In the genomic region with DNA sequence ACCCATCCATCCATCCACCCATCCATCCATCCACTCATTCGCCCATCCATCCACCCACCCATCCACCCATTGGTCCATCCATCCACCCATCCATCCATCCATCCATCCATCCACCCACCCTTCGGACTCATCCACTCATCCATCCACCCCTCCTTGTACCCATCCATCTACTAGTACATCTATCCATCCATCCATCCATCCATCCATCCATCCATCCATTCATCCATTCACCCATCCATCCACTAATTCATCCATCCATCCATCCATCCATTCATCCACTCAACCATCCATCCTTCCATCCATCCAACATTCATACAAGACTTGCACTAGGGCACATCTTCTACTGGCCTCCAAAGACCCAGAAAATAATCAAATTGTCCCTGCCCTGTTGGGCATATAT, we compare ENCODE assay signal across 23 cellular contexts. TPM values are rescaled to one million over a fixed set of nuclear protein-coding genes. Genes with fewer than 3 reads are reported as not detected.
A peak's percentile ranks its signal among the peaks of the same experiment; 100 is the strongest.
DNase-seq lines count a peak whose midpoint lies in the region; FAIRE-seq and TF ChIP-seq lines count a peak whose summit lies in the region.
"Had no signal": no experiment of that assay in that cellular context is flagged by ENCODE, and none has a peak within 500 bp of the region (broad histone marks: within the 10 kb centered on the region; RNA-seq: fewer than 3 reads in every experiment).

No MANE protein-coding gene starts in this region.

- TSS peak; percentile 25 for BruUV-seq in A673 (replicated peaks; lab: Mats Ljungman, UMichigan)

- TF ChIP-seq POLR2A in sigmoid colon (IDR thresholded peaks at IDR 0.05), result no peak

- H3K9me3 ChIP-seq in A673 (ENCODE audit: low read depth, low read length, poor library complexity, severe bottlenecking), result no peaks in the 10 kb centered on the region
- no peaks in the 10 kb centered on the region for H3K9me3 ChIP-seq in sigmoid colon
- H3K9me3 ChIP-seq: BE2C had no signal

- peak; percentile 16 for FAIRE-seq in HTR-8/SVneo (lab: Jason Lieb, UNC)
- FAIRE-seq: A549, G401.6, GM12891, GM19239 had no signal

- no peak overlapping the region for H3K4me3 ChIP-seq in A673 (ENCODE audit: low read depth, low read length, poor library complexity, severe bottlenecking)
- no peak overlapping the region for H3K4me3 ChIP-seq in sigmoid colon
- H3K4me3 ChIP-seq: A549, BLaER1 had no signal

- intact Hi-C loops in A673 (cut with micrococcal nuclease; ENCODE audit: unreplicated experiment) (loop anchor here (5.0 kb wide), 1 partner anchor 323 kb away; no protein-coding TSS in a partner anchor), sigmoid colon (cut with DNase I) (no loop called here)

- H3K36me3 ChIP-seq in A673 (ENCODE audit: insufficient read depth, low read length, poor library complexity, severe bottlenecking) (peaks cover 35% of the 10 kb centered on the region), sigmoid colon (no peaks in the 10 kb centered on the region)
- H3K36me3 ChIP-seq: BE2C, BLaER1 had no signal

- H3K27ac ChIP-seq in A673 (ENCODE audit: low read depth, low read length, poor library complexity, severe bottlenecking) (no peak overlapping the region), sigmoid colon (no peak overlapping the region)
- H3K27ac ChIP-seq: 22Rv1, A549 had no signal

- DNase-seq in A673 (ENCODE audit: low spot score), result no peak
- DNase-seq in HTR-8/SVneo (ENCODE audit: insufficient read length, low spot score), result no peak
- DNase-seq in sigmoid colon, result peak; percentile 2
- DNase-seq in medulla oblongata (ENCODE audit: extremely low spot score), result no peak
- DNase-seq in NCI-H2196 treated with DMSO at 0.1 percent for 48 hours (lab: John Stamatoyannopoulos, UW; ENCODE audit: unreplicated experiment), result no peak
- DNase-seq: ACHN; BE2C; C1 segment of cervical spinal cord; CD4-positive, alpha-beta memory T cell; CD4-positive, CD25-positive, alpha-beta regulatory T cell; CD8-positive, alpha-beta memory T cell; COR-L47; DMS 273 treated with DMSO at 0.1 percent for 48 hours; DMS153; DMS79 treated with DMSO at 0.1 percent for 48 hours; GF-D8 had no signal

- TF ChIP-seq CTCF in A673 (conservative IDR thresholded peaks at IDR 0.05; ENCODE audit: low read depth, low read length) (no peak), sigmoid colon (IDR thresholded peaks at IDR 0.05) (no peak)

- POLR2A ChIA-PET in A673 (lab: Charles Lee; ENCODE audit: low non-redundant PET), result no interaction called here

- no peak for TF ChIP-seq EP300 in sigmoid colon (IDR thresholded peaks at IDR 0.05)

- H3K27me3 ChIP-seq in A673 (replicated peaks; ENCODE audit: insufficient read depth, low read depth, low read length, poor library complexity) (no peaks in the 10 kb centered on the region), sigmoid colon (no peaks in the 10 kb centered on the region)
- H3K27me3 ChIP-seq: BE2C, BLaER1 had no signal

- WGBS in sigmoid colon, 2 donors, result 48 to 95% methylated on average over 1 to 2 of the region's 2 CpGs

- H3K4me1 ChIP-seq in A673 (ENCODE audit: insufficient read depth, low read length, poor library complexity, severe bottlenecking) (peaks cover 77% of the 10 kb centered on the region), sigmoid colon (no peaks in the 10 kb centered on the region)
- H3K4me1 ChIP-seq: BE2C had no signal

- CTCF ChIA-PET in A673 (lab: Charles Lee), result no interaction called here

RNA-seq across cellular contexts. Expression of a gene that starts 20.0 kb away (rescaled TPM):
- 174 and 192 TPM in 2 replicates for total RNA-seq in A673 (2021)
- not detected for total RNA-seq in sigmoid colon
- polyA plus RNA-seq in sigmoid colon, result 10 to 100 TPM in 2 of 3 donors, 1 to 10 TPM in 1; 1.2 to 11.1 (median 10.1) TPM
- total RNA-seq: CD4-positive, alpha-beta memory T cell had no signal
- polyA plus RNA-seq: CD14-positive monocyte; CD4-positive, alpha-beta memory T cell; CD4-positive, CD25-positive, alpha-beta regulatory T cell; CD8-positive, alpha-beta memory T cell had no signal

Comparison
In these comparisons a context has a peak if more than half of its experiments do, and no peak if none do; other contexts are left out.
1. RNA of a gene that starts 20.0 kb away (total RNA-seq): 174 to 192 TPM in A673; not detected in sigmoid colon; every median in the first group is over 100 times any median in the second.